Comparison of ENCODE assay signal across 11 cellular contexts in genomic region chr15:66400351-66400774, GRCh38. TPM values are rescaled to one million over a fixed set of nuclear protein-coding genes. Genes with fewer than 3 reads are reported as not detected.
A peak's percentile ranks its signal among the peaks of the same experiment; 100 is the strongest.
DNase-seq lines count a peak whose midpoint lies in the region; ATAC-seq and TF ChIP-seq lines count a peak whose summit lies in the region.
"Had no signal": no experiment of that assay in that cellular context is flagged by ENCODE, and none has a peak within 500 bp of the region (broad histone marks: within the 10 kb centered on the region; RNA-seq: fewer than 3 reads in every experiment).

No MANE protein-coding gene starts in this region.

- H3K4me3 Mint-ChIP-seq in naive B cell, result peak overlapping the region in 5 of 8 donors; percentile 5 to 68 (median 36)

- H3K36me3 Mint-ChIP-seq in naive B cell, result peaks cover 4 to 6% of the 10 kb centered on the region in 2 donors

- H3K9me3 ChIP-seq in adipocyte (ENCODE audit: control insufficient read depth, low read length), result no peaks in the 10 kb centered on the region

- H3K36me3 ChIP-seq in adipocyte (ENCODE audit: control insufficient read depth, insufficient read depth, low read length, severe bottlenecking), result no peaks in the 10 kb centered on the region

- peak overlapping the region; percentile 49 for H3K9ac ChIP-seq in adipocyte (ENCODE audit: low read length)

- H3K4me1 Mint-ChIP-seq in naive B cell, result peaks cover 40 to 63% (median 46%) of the 10 kb centered on the region in 3 donors

- no peaks in the 10 kb centered on the region for H3K9me3 Mint-ChIP-seq in naive B cell

- DNase-seq in EH (ENCODE audit: low read depth) (peak; percentile 32), HT1080 (ENCODE audit: low read depth) (peak; percentile 62), adipocyte (ENCODE audit: low read depth) (peak; percentile 23), naive B cell (no peak), SIG-M5 treated with dmso at 0.1 percent for 504 hours (lab: John Stamatoyannopoulos, UW; ENCODE audit: unreplicated experiment) (no peak), NCI-H748 treated with DMSO at 0.1 percent for 48 hours (lab: John Stamatoyannopoulos, UW) (no peak), HEK293T (ENCODE audit: extremely low spot score) (no peak)
- no peak for DNase-seq in activated CD4-positive, CD25-positive, alpha-beta regulatory T cell treated with anti-CD3 and anti-CD28 coated beads, Interleukin-2, amount 50 U/mL, for 72 hours
- DNase-seq: effector CD4-positive, alpha-beta T cell; NCI-H2081 treated with DMSO at 0.1 percent for 48 hours; RPMI8226 had no signal

- H3K27me3 Mint-ChIP-seq in naive B cell, result no peaks in the 10 kb centered on the region

- no peak overlapping the region for H3K4me3 ChIP-seq in adipocyte (ENCODE audit: low read length)

- POLR2A ChIA-PET in HEK293T (lab: Yijun Ruan, JAX), result interaction anchor here (1.1 to 1.8 kb wide), 3 partner anchors 13 to 99 kb away, joined by 3 to 7 read pairs (median 4); no protein-coding TSS in a partner anchor

- ATAC-seq in naive B cell (ENCODE audit: low read depth in 2 of 2), result no peak

- CTCF ChIA-PET in HEK293T (lab: Yijun Ruan, JAX), result no interaction called here

- H3K27me3 ChIP-seq in adipocyte (replicated peaks; ENCODE audit: control insufficient read depth, insufficient read depth, low read length), result no peaks in the 10 kb centered on the region

- peaks cover 49% of the 10 kb centered on the region for H3K4me1 ChIP-seq in adipocyte (ENCODE audit: control insufficient read depth, insufficient read depth, low read length)

- H3K27ac Mint-ChIP-seq in naive B cell, result peak overlapping the region in 3 of 6 donors; percentile 23 to 45 (median 41)

TF ChIP-seq in HEK293T, 16 proteins besides CTCF, POLR2A, EP300 and RAD21:
- TF ChIP-seq ZNF384 (IDR thresholded peaks at IDR 0.05) (no peak), TARDBP (IDR thresholded peaks at IDR 0.05) (no peak), ELF4 (IDR thresholded peaks at IDR 0.05) (no peak), NFRKB (IDR thresholded peaks at IDR 0.05) (no peak), HDGF (IDR thresholded peaks at IDR 0.05; ENCODE audit: borderline replicate concordance) (no peak), CTBP1 (IDR thresholded peaks at IDR 0.05; ENCODE audit: borderline replicate concordance) (no peak), L3MBTL2 (conservative IDR thresholded peaks at IDR 0.05) (no peak), ARNT (IDR thresholded peaks at IDR 0.05) (no peak)

RNA-seq across cellular contexts. Expression of gene MAP2K1, which starts 13.7 kb away (rescaled TPM):
- total RNA-seq in HT1080 (2014; rRNA removed; shearing (Covaris generic)), result 53.2 and 63.5 TPM in 2 replicates
- polyA plus RNA-seq in HT1080 (2015; cell fraction: cytosol; rRNA removed), result 108 TPM in 2 replicates
- polyA plus RNA-seq in HT1080 (2015; cell fraction: nucleus; rRNA removed), result 105 and 111 TPM in 2 replicates
- polyA plus RNA-seq in naive B cell (ENCODE audit: low read depth in 6 of 6), result 10 to 100 TPM; 40.0 to 45.8 (median 42.5) TPM

RNA-seq across cellular contexts. Expression of gene TIPIN, which starts 43.9 kb away (rescaled TPM):
- 21.9 TPM in 2 replicates for total RNA-seq in HT1080 (2014; rRNA removed; shearing (Covaris generic))
- 13.9 and 15.6 TPM in 2 replicates for polyA plus RNA-seq in HT1080 (2015; cell fraction: cytosol; rRNA removed)
- 10.4 and 13.4 TPM in 2 replicates for polyA plus RNA-seq in HT1080 (2015; cell fraction: nucleus; rRNA removed)
- polyA plus RNA-seq in naive B cell (ENCODE audit: low read depth in 6 of 6), result 10 to 100 TPM in 4 of 6 donors, 1 to 10 TPM in 2; 6.2 to 14.8 (median 12.4) TPM

Comparison
In these comparisons a context has a peak if more than half of its experiments do, and no peak if none do; other contexts are left out.
1. DNase-seq: peak in EH (single experiment), HT1080 (single experiment) and adipocyte (single experiment); none in naive B cell (single experiment), SIG-M5 treated with dmso at 0.1 percent for 504 hours (single experiment), NCI-H748 treated with DMSO at 0.1 percent for 48 hours (single experiment), activated CD4-positive, CD25-positive, alpha-beta regulatory T cell treated with anti-CD3 and anti-CD28 coated beads, Interleukin-2, amount 50 U/mL, for 72 hours (single experiment) and HEK293T (single experiment).